In genomic region chr17:1639549-1639948, GRCh38 we compare ENCODE assay signal across 18 cellular contexts. TPM values are rescaled to one million over a fixed set of nuclear protein-coding genes. Genes with fewer than 3 reads are reported as not detected.
DNase-seq lines count a peak whose midpoint lies in the region; ATAC-seq and TF ChIP-seq lines count a peak whose summit lies in the region.
"Had no signal": no experiment of that assay in that cellular context is flagged by ENCODE, and none has a peak within 500 bp of the region (broad histone marks: within the 10 kb centered on the region; RNA-seq: fewer than 3 reads in every experiment).

No MANE protein-coding gene starts in this region.

- H3K27me3 ChIP-seq in left ventricle myocardium inferior (ENCODE audit: low read depth) (no peaks in the 10 kb centered on the region), right atrium auricular region (no peaks in the 10 kb centered on the region), upper lobe of left lung (no peaks in the 10 kb centered on the region)
- H3K27me3 ChIP-seq: gastroesophageal sphincter, stomach had no signal

- H3K27ac ChIP-seq in left ventricle myocardium inferior (replicated peaks) (peak overlapping the region; percentile 38), right atrium auricular region (no peak overlapping the region), upper lobe of left lung (peak overlapping the region; percentile 35 to 72 (median 55))
- H3K27ac ChIP-seq: gastroesophageal sphincter, stomach had no signal

- H3K4me3 ChIP-seq in left ventricle myocardium inferior, result no peak overlapping the region
- no peak overlapping the region for H3K4me3 ChIP-seq in right atrium auricular region
- no peak overlapping the region for H3K4me3 ChIP-seq in upper lobe of left lung
- H3K4me3 ChIP-seq: gastroesophageal sphincter, HAP-1, stomach had no signal

- H3K9me3 ChIP-seq in left ventricle myocardium inferior (replicated peaks) (no peaks in the 10 kb centered on the region), right atrium auricular region (no peaks in the 10 kb centered on the region), upper lobe of left lung (no peaks in the 10 kb centered on the region)
- H3K9me3 ChIP-seq: gastroesophageal sphincter, HAP-1, stomach had no signal

- ATAC-seq in upper lobe of left lung (ENCODE audit: low FRiP score in 2 of 2) (peak in 1 of 2 donors; percentile 70), GM21528 (IDR thresholded peaks at IDR 0.05; ENCODE audit: low FRiP score, unreplicated experiment) (no peak), HG02852 (IDR thresholded peaks at IDR 0.05; ENCODE audit: unreplicated experiment) (no peak)
- ATAC-seq: gastroesophageal sphincter had no signal

- WGBS in upper lobe of left lung, 2 donors, result 58 to 59% methylated on average over 5 of the region's 8 CpGs

- no peak for TF ChIP-seq POLR2A in upper lobe of left lung (IDR thresholded peaks at IDR 0.05)

- peaks cover 45% of the 10 kb centered on the region for H3K36me3 ChIP-seq in left ventricle myocardium inferior
- peaks cover 11% of the 10 kb centered on the region for H3K36me3 ChIP-seq in right atrium auricular region
- H3K36me3 ChIP-seq in upper lobe of left lung, result peaks cover 4 to 45% (median 23%) of the 10 kb centered on the region in 4 donors
- H3K36me3 ChIP-seq: HAP-1 had no signal

- TF ChIP-seq CTCF in left ventricle myocardium inferior (IDR thresholded peaks at IDR 0.05; ENCODE audit: borderline replicate concordance) (no peak), right atrium auricular region (IDR thresholded peaks at IDR 0.05) (no peak), upper lobe of left lung (IDR thresholded peaks at IDR 0.05) (no peak)

- H3K4me1 ChIP-seq in left ventricle myocardium inferior (peaks cover 34% of the 10 kb centered on the region), right atrium auricular region (peaks cover 0 to 13% of the 10 kb centered on the region in 2 donors), upper lobe of left lung (peaks cover 17 to 35% (median 30%) of the 10 kb centered on the region in 4 donors)
- H3K4me1 ChIP-seq: HAP-1 had no signal

- TF ChIP-seq EP300 in upper lobe of left lung (IDR thresholded peaks at IDR 0.05), result no peak

- DNase-seq in left ventricle myocardium inferior, result no peak
- no peak for DNase-seq in right atrium auricular region (ENCODE audit: low spot score)
- DNase-seq in NCI-H69 (lab: John Stamatoyannopoulos, UW), result peak; percentile 68
- peak; percentile 82 for DNase-seq in left kidney (ENCODE audit: low read depth, low spot score)
- DNase-seq in upper lobe of left lung, result peak in 1 of 2 donors; percentile 91
- no peak for DNase-seq in SIG-M5 treated with dmso at 0.1 percent for 504 hours (lab: John Stamatoyannopoulos, UW; ENCODE audit: unreplicated experiment)
- DNase-seq: activated CD4-positive, alpha-beta T cell treated with anti-CD3 and anti-CD28 coated beads, Interleukin-2, amount 50 U/mL, for 1 hour; activated T-cell treated with anti-CD3 and anti-CD28 coated beads, Interleukin-2, amount 50 U/mL, for 1 hour; CD4-positive, CD25-positive, alpha-beta regulatory T cell; central memory CD4-positive, alpha-beta T cell; IMR-90; NCI-H1092 treated with DMSO at 0.1 percent for 48 hours; NK-92 treated with Interleukin-12 subunit alpha and Interleukin-12 subunit beta, amount 100 ng/mL, for 24 hours; stomach had no signal

- intact Hi-C loops in left ventricle myocardium inferior (cut with micrococcal nuclease), result no loop called here

RNA-seq across cellular contexts. Expression of gene SCARF1, which starts 6.0 kb away (rescaled TPM):
- 12.2 TPM for total RNA-seq in left ventricle myocardium inferior
- total RNA-seq in right atrium auricular region, result 10 to 100 TPM in 1 of 2 donors, 1 to 10 TPM in 1; 8.6 to 14.8 TPM
- total RNA-seq in upper lobe of left lung, result 10 to 100 TPM; 22.0 to 93.2 (median 55.5) TPM

RNA-seq across cellular contexts. Expression of gene RILP, which starts 10.1 kb away (rescaled TPM):
- total RNA-seq in left ventricle myocardium inferior, result 81.7 TPM
- total RNA-seq in right atrium auricular region, result 10 to 100 TPM; 38.6 to 60.7 TPM
- 100 to 1,000 TPM in 2 of 6 donors, 10 to 100 TPM in 4; 43.7 to 192 (median 85.4) TPM for total RNA-seq in upper lobe of left lung

RNA-seq across cellular contexts. Expression of gene SLC43A2, which starts 10.9 kb away (rescaled TPM):
- total RNA-seq in left ventricle myocardium inferior (4.0 TPM), right atrium auricular region (1 to 10 TPM; 3.6 to 9.8 TPM), upper lobe of left lung (10 to 100 TPM; 16.9 to 79.0 (median 49.2) TPM)

RNA-seq across cellular contexts. Expression of gene PRPF8, which starts 45.1 kb away (rescaled TPM):
- 136 TPM for total RNA-seq in left ventricle myocardium inferior
- 100 to 1,000 TPM in 1 of 2 donors, 10 to 100 TPM in 1; 90.1 to 144 TPM for total RNA-seq in right atrium auricular region
- total RNA-seq in upper lobe of left lung, result 100 to 1,000 TPM; 173 to 283 (median 220) TPM

Comparison
In these comparisons a context has a peak if more than half of its experiments do, and no peak if none do; other contexts are left out.
1. H3K27ac ChIP-seq: peak in left ventricle myocardium inferior (single experiment) and upper lobe of left lung (4 of 4); none in right atrium auricular region (0 of 2).
2. DNase-seq: peak in NCI-H69 (single experiment) and left kidney (single experiment); none in left ventricle myocardium inferior (single experiment), right atrium auricular region (single experiment) and SIG-M5 treated with dmso at 0.1 percent for 504 hours (single experiment).